In genomic region chr16:69424935-69425784, GRCh38 we compare ENCODE assay signal across 8 cellular contexts. TPM values are rescaled to one million over a fixed set of nuclear protein-coding genes. Genes with fewer than 3 reads are reported as not detected.
DNase-seq lines count a peak whose midpoint lies in the region; ATAC-seq and TF ChIP-seq lines count a peak whose summit lies in the region.

No MANE protein-coding gene starts in this region.

- H3K4me3 Mint-ChIP-seq in WTC11: peak overlapping the region; percentile 96
- peak overlapping the region; percentile 95 to 98 for H3K4me3 Mint-ChIP-seq in stimulated activated naive B cell treated with anti-CD40 and anti-IgM and Interleukin-4, amounts not matched to agents 10 μg/mL and 1 μg/mL and 100 μg/mL, for 72 hours

- CTCF ChIA-PET in WTC11 (lab: Charles Lee): interaction anchor here (0.6 to 1.6 kb wide), 5 partner anchors 26 to 233 kb away, joined by 3 to 7 read pairs (median 3); no protein-coding TSS in a partner anchor

- no peaks in the 10 kb centered on the region for H4K20me1 ChIP-seq in GM23248 (ENCODE audit: insufficient read depth)

- H3K27ac Mint-ChIP-seq in WTC11: peak overlapping the region; percentile 97
- peak overlapping the region; percentile 98 for H3K27ac Mint-ChIP-seq in stimulated activated naive B cell treated with anti-CD40 and anti-IgM and Interleukin-4, amounts not matched to agents 10 μg/mL and 1 μg/mL and 100 μg/mL, for 72 hours

- H3F3A ChIP-seq in GM23248 (ENCODE audit: insufficient read depth): no peaks in the 10 kb centered on the region

- WGBS in GM23248 (ENCODE audit: low coverage in 1 of 2, low lambda C conversion rate in 2 of 2, missing lambda C conversion rate in 2 of 2), 2 experiments: 15% methylated on average over 11 of the region's 11 CpGs

- H3K4me1 Mint-ChIP-seq in WTC11: peaks cover 9% of the 10 kb centered on the region
- H3K4me1 Mint-ChIP-seq in stimulated activated naive B cell treated with anti-CD40 and anti-IgM and Interleukin-4, amounts not matched to agents 10 μg/mL and 1 μg/mL and 100 μg/mL, for 72 hours: peaks cover 16 to 27% of the 10 kb centered on the region in 2 donors

- peaks cover 19% of the 10 kb centered on the region for H3K9me3 Mint-ChIP-seq in WTC11
- peaks cover 7 to 10% of the 10 kb centered on the region in 2 donors for H3K9me3 Mint-ChIP-seq in stimulated activated naive B cell treated with anti-CD40 and anti-IgM and Interleukin-4, amounts not matched to agents 10 μg/mL and 1 μg/mL and 100 μg/mL, for 72 hours

- peaks cover 19% of the 10 kb centered on the region; the same call in 1 of the 2 replicates for H3K36me3 ChIP-seq in GM23248 (ENCODE audit: low read depth)

- H3K27ac ChIP-seq in 22Rv1 (peak overlapping the region; percentile 88), GM23248 (peak overlapping the region; percentile 48)

- peak overlapping the region; percentile 98 for H2AFZ ChIP-seq in GM23248

- H3K9ac ChIP-seq in GM23248: peak overlapping the region; percentile 80

- DNase-seq in GM23248: no peak
- DNase-seq in WTC11 (ENCODE audit: low spot score): no peak
- no peak for DNase-seq in stimulated activated naive B cell treated with anti-CD40 and anti-IgM and Interleukin-4, amounts not matched to agents 10 μg/mL and 1 μg/mL and 100 μg/mL, for 72 hours
- no peak for DNase-seq in effector CD8-positive, alpha-beta T cell (lab: John Stamatoyannopoulos, UW)
- no peak for DNase-seq in stimulated activated CD4-positive, alpha-beta T cell treated with anti-CD3 and anti-CD28 coated beads, Interleukin-2, amount 100 ng/mL, for 24 hours
- no peak for DNase-seq in Kasumi-1 (lab: John Stamatoyannopoulos, UW)

- peak overlapping the region; percentile 89 for H3K4me2 ChIP-seq in GM23248 (ENCODE audit: unreplicated experiment)

- TF ChIP-seq CTCF in 22Rv1 (IDR thresholded peaks at IDR 0.05): no peak
- no peak for TF ChIP-seq CTCF in WTC11 (IDR thresholded peaks at IDR 0.05)

- no peaks in the 10 kb centered on the region; the same call in 1 of the 2 replicates for H3K27me3 Mint-ChIP-seq in WTC11 (ENCODE audit: low read depth)
- H3K27me3 Mint-ChIP-seq in stimulated activated naive B cell treated with anti-CD40 and anti-IgM and Interleukin-4, amounts not matched to agents 10 μg/mL and 1 μg/mL and 100 μg/mL, for 72 hours: no peaks in the 10 kb centered on the region

- POLR2A ChIA-PET in WTC11 (lab: Charles Lee): interaction anchor here (0.7 to 1.0 kb wide), 4 partner anchors 33 to 87 kb away, joined by 3 read pairs; no protein-coding TSS in a partner anchor

- H3K27me3 ChIP-seq in GM23248 (replicated peaks; ENCODE audit: insufficient read depth): no peaks in the 10 kb centered on the region

- peaks cover 39% of the 10 kb centered on the region for H3K36me3 Mint-ChIP-seq in WTC11
- peaks cover 30 to 37% of the 10 kb centered on the region in 2 donors for H3K36me3 Mint-ChIP-seq in stimulated activated naive B cell treated with anti-CD40 and anti-IgM and Interleukin-4, amounts not matched to agents 10 μg/mL and 1 μg/mL and 100 μg/mL, for 72 hours

- no peak for ATAC-seq in WTC11
- no peak for ATAC-seq in stimulated activated naive B cell treated with anti-CD40 and anti-IgM and Interleukin-4, amounts not matched to agents 10 μg/mL and 1 μg/mL and 100 μg/mL, for 72 hours (replicated peaks)

- H3K9me3 ChIP-seq in GM23248 (ENCODE audit: low read depth): no peaks in the 10 kb centered on the region

- H3K4me1 ChIP-seq in GM23248 (ENCODE audit: insufficient read depth): peaks cover 5% of the 10 kb centered on the region

- in situ Hi-C loops in GM23248 (cut with MboI): no loop called here

- H3K4me3 ChIP-seq in GM23248 (peak overlapping the region; percentile 84), iPS-11a (ENCODE audit: low read depth, low read length) (peak overlapping the region; percentile 91)

- peaks cover 61% of the 10 kb centered on the region for H3K79me2 ChIP-seq in GM23248 (ENCODE audit: insufficient read depth)

- no peaks in the 10 kb centered on the region for H3K9me2 ChIP-seq in GM23248 (ENCODE audit: insufficient read depth)

TF ChIP-seq in WTC11, 78 proteins besides CTCF, POLR2A, EP300 and RAD21:
- TF ChIP-seq E2F5 (CRISPR knock-in tag; IDR thresholded peaks at IDR 0.05) (0 out of 2 replicates have a peak, but pooled peaks have one; percentile 0), KAT7 (CRISPR knock-in tag; IDR thresholded peaks at IDR 0.05; ENCODE audit: borderline replicate concordance) (no peak), FOXJ3 (CRISPR knock-in tag; IDR thresholded peaks at IDR 0.05; ENCODE audit: borderline replicate concordance) (no peak)

RNA-seq across cellular contexts. Expression of gene CYB5B, which starts 0.7 kb away (rescaled TPM):
- 47.1 and 60.8 TPM in 2 replicates for total RNA-seq in GM23248 (2014; rRNA removed; shearing (Covaris generic))
- 115 and 123 TPM in 2 replicates for polyA plus RNA-seq in GM23248 (2016; fragmentation: Nextera tagmentation; extraction: Ambion mirVana)
- total RNA-seq in WTC11 (2021): 95.3 to 109 TPM (median 99.7 TPM) in 3 replicates

RNA-seq across cellular contexts. Expression of gene TERF2, which starts 39.4 kb away (rescaled TPM):
- total RNA-seq in GM23248 (2014; rRNA removed; shearing (Covaris generic)): 11.9 and 22.5 TPM in 2 replicates
- polyA plus RNA-seq in GM23248 (2016; fragmentation: Nextera tagmentation; extraction: Ambion mirVana): 10.5 and 11.6 TPM in 2 replicates
- 30.0 to 35.7 TPM (median 31.3 TPM) in 3 replicates for total RNA-seq in WTC11 (2021)
